Comparison of ENCODE assay signal across 1 cellular context in the genomic region with DNA sequence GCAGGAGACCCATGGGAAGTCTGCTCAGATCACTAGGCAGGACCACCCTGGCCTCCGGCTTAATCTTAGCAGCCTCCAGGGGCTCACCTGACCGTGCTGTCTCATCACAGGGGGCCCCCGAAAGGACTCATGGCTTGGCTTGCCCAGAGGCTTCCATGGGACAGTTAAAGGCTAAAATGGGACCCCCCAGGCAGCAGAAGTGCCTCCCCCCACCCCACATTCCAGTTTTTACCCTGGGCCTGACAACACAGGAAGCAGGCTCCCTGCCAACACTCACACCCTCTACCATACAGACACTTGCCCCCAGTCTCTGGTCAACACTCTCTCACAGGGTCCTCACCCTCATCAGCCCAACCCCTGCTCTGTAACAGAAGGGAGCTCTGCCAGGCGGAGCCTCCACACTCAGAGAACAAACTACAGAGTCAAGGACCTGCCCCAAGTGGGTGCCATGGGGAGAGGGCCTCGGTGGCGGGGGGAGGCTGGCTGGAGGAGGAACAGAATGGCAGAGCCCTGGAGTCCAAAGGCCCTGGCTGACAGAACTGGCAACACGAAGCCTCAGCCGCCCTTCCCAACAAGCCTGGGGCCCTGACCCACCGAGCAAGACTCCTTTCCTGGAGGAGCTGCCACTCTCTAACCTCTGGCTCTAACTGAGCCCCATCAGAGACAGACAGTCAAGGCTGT.
TF ChIP-seq lines count a peak whose summit lies in the region.

No MANE protein-coding gene starts in this region.

TF ChIP-seq in HepG2, 621 proteins besides CTCF, POLR2A, EP300 and RAD21:
- no peak for TF ChIP-seq MEF2D (CRISPR knock-in tag; IDR thresholded peaks at IDR 0.05)
- peak; percentile 69; the same call in 1 of the 2 replicates for TF ChIP-seq ZBTB38 (CRISPR knock-in tag; IDR thresholded peaks at IDR 0.05)
- TF ChIP-seq ZNF326 (CRISPR knock-in tag; IDR thresholded peaks at IDR 0.05; ENCODE audit: borderline replicate concordance): 0 out of 2 replicates have a peak, but pooled peaks have one; percentile 18
- no peak for TF ChIP-seq RFXANK (CRISPR knock-in tag; IDR thresholded peaks at IDR 0.05)
- TF ChIP-seq ZNF547 (CRISPR knock-in tag; IDR thresholded peaks at IDR 0.05): 0 out of 2 replicates have a peak, but pooled peaks have one; percentile 60
- no peak for TF ChIP-seq ATRX (CRISPR knock-in tag; IDR thresholded peaks at IDR 0.05; ENCODE audit: borderline replicate concordance)
- no peak for TF ChIP-seq ZNF703 (CRISPR knock-in tag; IDR thresholded peaks at IDR 0.05; ENCODE audit: borderline replicate concordance)
- no peak for TF ChIP-seq ZBTB1 (CRISPR knock-in tag; IDR thresholded peaks at IDR 0.05; ENCODE audit: borderline replicate concordance)
- peak; percentile 46; the same call in 1 of the 2 replicates for TF ChIP-seq ZNF296 (CRISPR knock-in tag; conservative IDR thresholded peaks at IDR 0.05)
- TF ChIP-seq ZNF883 (CRISPR knock-in tag; IDR thresholded peaks at IDR 0.05; ENCODE audit: not compliant biosample characterization): peak; percentile 73
- TF ChIP-seq, protein P1, sequence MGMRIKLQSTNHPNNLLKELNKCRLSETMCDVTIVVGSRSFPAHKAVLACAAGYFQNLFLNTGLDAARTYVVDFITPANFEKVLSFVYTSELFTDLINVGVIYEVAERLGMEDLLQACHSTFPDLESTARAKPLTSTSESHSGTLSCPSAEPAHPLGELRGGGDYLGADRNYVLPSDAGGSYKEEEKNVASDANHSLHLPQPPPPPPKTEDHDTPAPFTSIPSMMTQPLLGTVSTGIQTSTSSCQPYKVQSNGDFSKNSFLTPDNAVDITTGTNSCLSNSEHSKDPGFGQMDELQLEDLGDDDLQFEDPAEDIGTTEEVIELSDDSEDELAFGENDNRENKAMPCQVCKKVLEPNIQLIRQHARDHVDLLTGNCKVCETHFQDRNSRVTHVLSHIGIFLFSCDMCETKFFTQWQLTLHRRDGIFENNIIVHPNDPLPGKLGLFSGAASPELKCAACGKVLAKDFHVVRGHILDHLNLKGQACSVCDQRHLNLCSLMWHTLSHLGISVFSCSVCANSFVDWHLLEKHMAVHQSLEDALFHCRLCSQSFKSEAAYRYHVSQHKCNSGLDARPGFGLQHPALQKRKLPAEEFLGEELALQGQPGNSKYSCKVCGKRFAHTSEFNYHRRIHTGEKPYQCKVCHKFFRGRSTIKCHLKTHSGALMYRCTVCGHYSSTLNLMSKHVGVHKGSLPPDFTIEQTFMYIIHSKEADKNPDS (CRISPR knock-in tag; IDR thresholded peaks at IDR 0.05): no peak
- TF ChIP-seq NONO (IDR thresholded peaks at IDR 0.05): no peak
- TF ChIP-seq NONO (CRISPR knock-in tag; conservative IDR thresholded peaks at IDR 0.05): 0 out of 2 replicates have a peak, but pooled peaks have one; percentile 27
- TF ChIP-seq, protein P2, sequence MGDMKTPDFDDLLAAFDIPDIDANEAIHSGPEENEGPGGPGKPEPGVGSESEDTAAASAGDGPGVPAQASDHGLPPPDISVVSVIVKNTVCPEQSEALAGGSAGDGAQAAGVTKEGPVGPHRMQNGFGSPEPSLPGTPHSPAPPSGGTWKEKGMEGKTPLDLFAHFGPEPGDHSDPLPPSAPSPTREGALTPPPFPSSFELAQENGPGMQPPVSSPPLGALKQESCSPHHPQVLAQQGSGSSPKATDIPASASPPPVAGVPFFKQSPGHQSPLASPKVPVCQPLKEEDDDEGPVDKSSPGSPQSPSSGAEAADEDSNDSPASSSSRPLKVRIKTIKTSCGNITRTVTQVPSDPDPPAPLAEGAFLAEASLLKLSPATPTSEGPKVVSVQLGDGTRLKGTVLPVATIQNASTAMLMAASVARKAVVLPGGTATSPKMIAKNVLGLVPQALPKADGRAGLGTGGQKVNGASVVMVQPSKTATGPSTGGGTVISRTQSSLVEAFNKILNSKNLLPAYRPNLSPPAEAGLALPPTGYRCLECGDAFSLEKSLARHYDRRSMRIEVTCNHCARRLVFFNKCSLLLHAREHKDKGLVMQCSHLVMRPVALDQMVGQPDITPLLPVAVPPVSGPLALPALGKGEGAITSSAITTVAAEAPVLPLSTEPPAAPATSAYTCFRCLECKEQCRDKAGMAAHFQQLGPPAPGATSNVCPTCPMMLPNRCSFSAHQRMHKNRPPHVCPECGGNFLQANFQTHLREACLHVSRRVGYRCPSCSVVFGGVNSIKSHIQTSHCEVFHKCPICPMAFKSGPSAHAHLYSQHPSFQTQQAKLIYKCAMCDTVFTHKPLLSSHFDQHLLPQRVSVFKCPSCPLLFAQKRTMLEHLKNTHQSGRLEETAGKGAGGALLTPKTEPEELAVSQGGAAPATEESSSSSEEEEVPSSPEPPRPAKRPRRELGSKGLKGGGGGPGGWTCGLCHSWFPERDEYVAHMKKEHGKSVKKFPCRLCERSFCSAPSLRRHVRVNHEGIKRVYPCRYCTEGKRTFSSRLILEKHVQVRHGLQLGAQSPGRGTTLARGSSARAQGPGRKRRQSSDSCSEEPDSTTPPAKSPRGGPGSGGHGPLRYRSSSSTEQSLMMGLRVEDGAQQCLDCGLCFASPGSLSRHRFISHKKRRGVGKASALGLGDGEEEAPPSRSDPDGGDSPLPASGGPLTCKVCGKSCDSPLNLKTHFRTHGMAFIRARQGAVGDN (CRISPR knock-in tag; IDR thresholded peaks at IDR 0.05): peak; percentile 90
- no peak for TF ChIP-seq ZNF761 (CRISPR knock-in tag; conservative IDR thresholded peaks at IDR 0.05)
- TF ChIP-seq ZNF598 (CRISPR knock-in tag; IDR thresholded peaks at IDR 0.05; ENCODE audit: borderline replicate concordance): 0 out of 2 replicates have a peak, but pooled peaks have one; percentile 31
- 0 out of 2 replicates have a peak, but pooled peaks have one; percentile 29 for TF ChIP-seq SALL2 (CRISPR knock-in tag; IDR thresholded peaks at IDR 0.05)
- TF ChIP-seq, protein P3, sequence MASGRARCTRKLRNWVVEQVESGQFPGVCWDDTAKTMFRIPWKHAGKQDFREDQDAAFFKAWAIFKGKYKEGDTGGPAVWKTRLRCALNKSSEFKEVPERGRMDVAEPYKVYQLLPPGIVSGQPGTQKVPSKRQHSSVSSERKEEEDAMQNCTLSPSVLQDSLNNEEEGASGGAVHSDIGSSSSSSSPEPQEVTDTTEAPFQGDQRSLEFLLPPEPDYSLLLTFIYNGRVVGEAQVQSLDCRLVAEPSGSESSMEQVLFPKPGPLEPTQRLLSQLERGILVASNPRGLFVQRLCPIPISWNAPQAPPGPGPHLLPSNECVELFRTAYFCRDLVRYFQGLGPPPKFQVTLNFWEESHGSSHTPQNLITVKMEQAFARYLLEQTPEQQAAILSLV (CRISPR knock-in tag; IDR thresholded peaks at IDR 0.05; ENCODE audit: borderline replicate concordance): peak; percentile 63; the same call in 1 of the 2 replicates
- 0 out of 2 replicates have a peak, but pooled peaks have one; percentile 81 for TF ChIP-seq ZNF737 (CRISPR knock-in tag; IDR thresholded peaks at IDR 0.05; ENCODE audit: borderline replicate concordance)
- TF ChIP-seq TCF7 (IDR thresholded peaks at IDR 0.05; ENCODE audit: low read depth): no peak
- 0 out of 2 replicates have a peak, but pooled peaks have one; percentile 35 for TF ChIP-seq SPEN (CRISPR knock-in tag; IDR thresholded peaks at IDR 0.05; ENCODE audit: low read depth)
- TF ChIP-seq TEAD3 (CRISPR knock-in tag; optimal IDR thresholded peaks at IDR 0.05; ENCODE audit: borderline replicate concordance): peak; percentile 9
- TF ChIP-seq, protein P4, sequence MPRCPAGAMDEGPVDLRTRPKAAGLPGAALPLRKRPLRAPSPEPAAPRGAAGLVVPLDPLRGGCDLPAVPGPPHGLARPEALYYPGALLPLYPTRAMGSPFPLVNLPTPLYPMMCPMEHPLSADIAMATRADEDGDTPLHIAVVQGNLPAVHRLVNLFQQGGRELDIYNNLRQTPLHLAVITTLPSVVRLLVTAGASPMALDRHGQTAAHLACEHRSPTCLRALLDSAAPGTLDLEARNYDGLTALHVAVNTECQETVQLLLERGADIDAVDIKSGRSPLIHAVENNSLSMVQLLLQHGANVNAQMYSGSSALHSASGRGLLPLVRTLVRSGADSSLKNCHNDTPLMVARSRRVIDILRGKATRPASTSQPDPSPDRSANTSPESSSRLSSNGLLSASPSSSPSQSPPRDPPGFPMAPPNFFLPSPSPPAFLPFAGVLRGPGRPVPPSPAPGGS (CRISPR knock-in tag; IDR thresholded peaks at IDR 0.05): peak; percentile 39; the same call in 1 of the 2 replicates
- peak; percentile 77; the same call in 1 of the 2 replicates for TF ChIP-seq ZNF274 (CRISPR knock-in tag; IDR thresholded peaks at IDR 0.05)
